In genomic region chr5:15009420-15009819, GRCh38 we compare ENCODE assay signal across 1 cellular context.
TF ChIP-seq lines count a peak whose summit lies in the region.

No MANE protein-coding gene starts in this region.

TF ChIP-seq in HEK293, 187 proteins besides CTCF, POLR2A, EP300 and RAD21 (continued from another document):
- TF ChIP-seq ZNF645 (tag by site-specific recombination; IDR thresholded peaks at IDR 0.05): no peak
- TF ChIP-seq KLF8 (tag by site-specific recombination; IDR thresholded peaks at IDR 0.05): peak; percentile 43; the same call in 1 of the 2 replicates
- TF ChIP-seq ZNF558 (tag by site-specific recombination; IDR thresholded peaks at IDR 0.05): 0 out of 2 replicates have a peak, but pooled peaks have one; percentile 14
- peak; percentile 53; the same call in 1 of the 2 replicates for TF ChIP-seq IKZF3 (tag by site-specific recombination; IDR thresholded peaks at IDR 0.05)
- TF ChIP-seq ZBTB44 (tag by site-specific recombination; IDR thresholded peaks at IDR 0.05): peak; percentile 83
- TF ChIP-seq KLF10 (tag by site-specific recombination; IDR thresholded peaks at IDR 0.05): peak; percentile 64
- TF ChIP-seq ZEB2 (tag by site-specific recombination; IDR thresholded peaks at IDR 0.05): peak; percentile 87
- TF ChIP-seq KLF17 (tag by site-specific recombination; IDR thresholded peaks at IDR 0.05): no peak
- 0 out of 2 replicates have a peak, but pooled peaks have one; percentile 7 for TF ChIP-seq ZBTB8A (tag by site-specific recombination; IDR thresholded peaks at IDR 0.05)
- TF ChIP-seq PRDM6 (tag by site-specific recombination; IDR thresholded peaks at IDR 0.05): peak; percentile 97
- peak; percentile 75 for TF ChIP-seq WT1 (tag by site-specific recombination; IDR thresholded peaks at IDR 0.05)
TF ChIP-seq in HEK293: peak in this region for 38.
